Comparison of ENCODE assay signal across 22 cellular contexts in the genomic region with DNA sequence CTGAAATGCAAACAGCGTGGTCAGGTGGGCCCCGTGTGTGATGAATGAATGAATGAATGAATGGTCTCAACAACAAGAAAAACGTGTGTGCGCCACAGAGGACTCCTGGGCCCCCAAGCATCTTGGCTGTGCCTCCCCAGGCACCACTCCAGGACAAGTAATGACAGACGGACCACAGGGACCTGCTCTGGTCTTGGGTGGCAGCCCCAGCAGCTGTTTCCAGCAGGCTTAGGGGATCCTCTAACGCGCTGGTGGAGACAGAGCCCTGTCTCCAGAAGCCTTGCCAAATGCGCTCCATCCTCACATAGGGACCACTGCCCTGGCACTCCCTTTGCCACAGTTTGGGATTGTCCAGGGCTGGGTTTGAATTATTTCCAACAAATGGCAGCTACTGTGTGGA. TPM values are rescaled to one million over a fixed set of nuclear protein-coding genes. Genes with fewer than 3 reads are reported as not detected.
DNase-seq lines count a peak whose midpoint lies in the region; ATAC-seq and TF ChIP-seq lines count a peak whose summit lies in the region.
"Had no signal": no experiment of that assay in that cellular context is flagged by ENCODE, and none has a peak within 500 bp of the region (broad histone marks: within the 10 kb centered on the region; RNA-seq: fewer than 3 reads in every experiment).

No MANE protein-coding gene starts in this region.

- H3K27me3 Mint-ChIP-seq in neural crest cell (ENCODE audit: low read depth): peaks cover 49% of the 10 kb centered on the region

- H3K4me1 ChIP-seq in BLaER1: peaks cover 93% of the 10 kb centered on the region
- peaks cover 28 to 95% (median 86%) of the 10 kb centered on the region in 10 experiments for H3K4me1 ChIP-seq in BLaER1 treated with 17β-estradiol and CSF1 and Interleukin-3, amounts not matched to agents 10 nM and 100 nM

- peaks cover 3% of the 10 kb centered on the region for H3K9me3 Mint-ChIP-seq in neural crest cell

- H3K9ac ChIP-seq in BLaER1: peak overlapping the region; percentile 63
- peak overlapping the region in 4 of 11 experiments; percentile 15 to 30 (median 21); a peak in 6 of 22 replicates for H3K9ac ChIP-seq in BLaER1 treated with 17β-estradiol and CSF1 and Interleukin-3, amounts not matched to agents 10 nM and 100 nM
- H3K9ac ChIP-seq: KMS-11 had no signal

- peaks cover 18% of the 10 kb centered on the region; the same call in 1 of the 2 replicates for H4K20me1 ChIP-seq in BLaER1
- no peaks in the 10 kb centered on the region; a peak in 1 of 22 replicates for H4K20me1 ChIP-seq in BLaER1 treated with 17β-estradiol and CSF1 and Interleukin-3, amounts not matched to agents 10 nM and 100 nM

- H3K4me3 Mint-ChIP-seq in neural crest cell: no peak overlapping the region

- no peak for ATAC-seq in HG03354 (IDR thresholded peaks at IDR 0.05; ENCODE audit: poor library complexity, severe bottlenecking, unreplicated experiment)
- ATAC-seq in GM21737 (IDR thresholded peaks at IDR 0.05; ENCODE audit: unreplicated experiment): no peak
- ATAC-seq: activated naive CD4-positive, alpha-beta T cell treated with anti-CD3 and anti-CD28 coated beads, Interleukin-2, amount 50 U/mL, for 72 hours; lower lobe of right lung; stimulated activated naive CD8-positive, alpha-beta T cell treated with anti-CD3 and anti-CD28 coated beads, Interleukin-15, Interleukin-2, amounts not matched to agents 100 U/mL and 50 U/mL, for 24 hours had no signal

- no peak for TF ChIP-seq CTCF in WERI-Rb-1 (IDR thresholded peaks at IDR 0.05; ENCODE audit: low read depth, low read length)
- TF ChIP-seq CTCF in neural crest cell (conservative IDR thresholded peaks at IDR 0.05): no peak

- peaks cover 2% of the 10 kb centered on the region for H3K36me3 Mint-ChIP-seq in neural crest cell (ENCODE audit: low read depth)
- H3K36me3 Mint-ChIP-seq: activated naive CD4-positive, alpha-beta T cell treated with anti-CD3 and anti-CD28 coated beads, Interleukin-2, amount 50 U/mL, for 72 hours had no signal

- H3K9me3 ChIP-seq in BLaER1 (no peaks in the 10 kb centered on the region), WERI-Rb-1 (ENCODE audit: severe bottlenecking) (no peaks in the 10 kb centered on the region)
- H3K9me3 ChIP-seq in BLaER1 treated with 17β-estradiol and CSF1 and Interleukin-3, amounts not matched to agents 10 nM and 100 nM (replicated peaks in 1 of 11): no peaks in the 10 kb centered on the region
- H3K9me3 ChIP-seq: lower lobe of right lung had no signal

- H3K4me3 ChIP-seq in BLaER1: no peak overlapping the region
- H3K4me3 ChIP-seq in BLaER1 treated with 17β-estradiol and CSF1 and Interleukin-3, amounts not matched to agents 10 nM and 100 nM: no peak overlapping the region
- H3K4me3 ChIP-seq in WERI-Rb-1 (ENCODE audit: low read depth, low read length): no peak overlapping the region
- H3K4me3 ChIP-seq: lower lobe of right lung had no signal

- H3K27ac Mint-ChIP-seq in neural crest cell (ENCODE audit: unreplicated experiment): peak overlapping the region; percentile 12
- H3K27ac Mint-ChIP-seq: activated naive CD4-positive, alpha-beta T cell treated with anti-CD3 and anti-CD28 coated beads, Interleukin-2, amount 50 U/mL, for 72 hours had no signal

- H3K4me1 Mint-ChIP-seq in neural crest cell: peaks cover 58% of the 10 kb centered on the region

- DNase-seq in WERI-Rb-1: peak; percentile 11
- DNase-seq in neural crest cell (ENCODE audit: low read depth, low spot score): no peak
- no peak for DNase-seq in activated naive CD4-positive, alpha-beta T cell treated with Interleukin-2 at 50 U/mL for 16 hours
- DNase-seq in glomerular visceral epithelial cell (ENCODE audit: extremely low spot score): no peak
- DNase-seq: activated CD4-positive, alpha-beta T cell treated with anti-CD3 and anti-CD28 coated beads for 48 hours; caudate nucleus; NCI-H1417; NCI-H2081 treated with DMSO at 0.1 percent for 48 hours; NCI-H226; stimulated activated naive CD8-positive, alpha-beta T cell treated with anti-CD3 and anti-CD28 coated beads, Interleukin-15, Interleukin-2, amounts not matched to agents 100 U/mL and 50 U/mL, for 24 hours had no signal

- H3K36me3 ChIP-seq in BLaER1: no peaks in the 10 kb centered on the region
- H3K36me3 ChIP-seq in BLaER1 treated with 17β-estradiol and CSF1 and Interleukin-3, amounts not matched to agents 10 nM and 100 nM: no peaks in the 10 kb centered on the region
- H3K36me3 ChIP-seq in WERI-Rb-1: peaks cover 5% of the 10 kb centered on the region
- H3K36me3 ChIP-seq: lower lobe of right lung had no signal

- H3K27me3 ChIP-seq in BLaER1: no peaks in the 10 kb centered on the region
- peaks cover 0 to 8% (median 0%) of the 10 kb centered on the region in 11 experiments; a peak in 2 of 22 replicates for H3K27me3 ChIP-seq in BLaER1 treated with 17β-estradiol and CSF1 and Interleukin-3, amounts not matched to agents 10 nM and 100 nM
- H3K27me3 ChIP-seq in WERI-Rb-1 (ENCODE audit: insufficient read depth, low read depth, severe bottlenecking): no peaks in the 10 kb centered on the region

- H3K4me2 ChIP-seq in BLaER1: peak overlapping the region; percentile 78
- H3K4me2 ChIP-seq in BLaER1 treated with 17β-estradiol and CSF1 and Interleukin-3, amounts not matched to agents 10 nM and 100 nM: peak overlapping the region in 9 of 11 experiments; percentile 20 to 89 (median 71); a peak in 17 of 22 replicates
- H3K4me2 ChIP-seq: KMS-11 had no signal

- H3K27ac ChIP-seq in BLaER1 (peak overlapping the region; percentile 53), WERI-Rb-1 (peak overlapping the region; percentile 69)
- H3K27ac ChIP-seq in BLaER1 treated with 17β-estradiol and CSF1 and Interleukin-3, amounts not matched to agents 10 nM and 100 nM: peak overlapping the region in 3 of 11 experiments; percentile 4 to 30 (median 15); a peak in 2 of 22 replicates
- H3K27ac ChIP-seq: KMS-11, lower lobe of right lung had no signal

RNA-seq across cellular contexts. Expression of gene PSAPL1, which starts 39.1 kb away (rescaled TPM):
- not detected in 2 replicates for total RNA-seq in neural crest cell
- total RNA-seq: activated naive CD4-positive, alpha-beta T cell treated with anti-CD3 and anti-CD28 coated beads, Interleukin-2, amount 50 U/mL, for 72 hours; aorta; Daoy; dermis microvascular lymphatic vessel endothelial cell; lower lobe of right lung; mucosa of gallbladder; T-helper 2 cell treated with Interferon-gamma antibody and Interleukin-4, amounts not matched to agents 100 ng/mL and 5 ng/mL, for 36 hours had no signal
